Comparison of ENCODE assay signal across 16 cellular contexts in genomic region chr10:535953-536352, GRCh38.
DNase-seq lines count a peak whose midpoint lies in the region; TF ChIP-seq lines count a peak whose summit lies in the region.
"Had no signal": no experiment of that assay in that cellular context is flagged by ENCODE, and none has a peak within 500 bp of the region (broad histone marks: within the 10 kb centered on the region; RNA-seq: fewer than 3 reads in every experiment).

No MANE protein-coding gene starts in this region.

- peaks cover 69% of the 10 kb centered on the region for H3K79me2 ChIP-seq in OCI-LY1 (ENCODE audit: insufficient read depth, low read length)

- whole genome bisulfite sequencing in spleen, 5 donors = 87 to 91% (median 89%) methylated on average over 8 of the region's 8 CpGs

- TF ChIP-seq CTCF in OCI-LY1 (IDR thresholded peaks at IDR 0.05; ENCODE audit: low read length) (no peak), spleen (IDR thresholded peaks at IDR 0.05 in 8 of 11, conservative IDR thresholded peaks at IDR 0.05 in 3 of 11) (no peak)

- H3F3A ChIP-seq in OCI-LY1 (ENCODE audit: insufficient read depth, low read length) = no peaks in the 10 kb centered on the region

- no peaks in the 10 kb centered on the region for H3K9me2 ChIP-seq in OCI-LY1 (ENCODE audit: low read depth, low read length)

- no peaks in the 10 kb centered on the region for H4K20me1 ChIP-seq in OCI-LY1 (ENCODE audit: insufficient read depth, low read length)

- no peak overlapping the region; the same call in 1 of the 2 replicates for H3K9ac ChIP-seq in OCI-LY1 (ENCODE audit: low read length)

- H3K36me3 ChIP-seq in OCI-LY1 (ENCODE audit: insufficient read depth, low read length) = peaks cover 41% of the 10 kb centered on the region; the same call in 1 of the 2 replicates
- no peaks in the 10 kb centered on the region for H3K36me3 ChIP-seq in spleen

- H2AFZ ChIP-seq in OCI-LY1 (ENCODE audit: low read length) = no peak overlapping the region
- H2AFZ ChIP-seq: GM23338 had no signal

- peaks cover 82% of the 10 kb centered on the region for H3K4me1 ChIP-seq in OCI-LY1 (ENCODE audit: insufficient read depth, low read length, severe bottlenecking)
- H3K4me1 ChIP-seq in spleen = no peaks in the 10 kb centered on the region

- H3K27ac ChIP-seq in OCI-LY1 (ENCODE audit: low read depth, low read length, poor library complexity, severe bottlenecking) (peak overlapping the region; percentile 97), spleen (no peak overlapping the region)
- H3K27ac ChIP-seq: 22Rv1 had no signal

- peak overlapping the region; percentile 46; the same call in 1 of the 2 replicates for H3K4me2 ChIP-seq in OCI-LY1 (ENCODE audit: low read length)
- H3K4me2 ChIP-seq: GM23338 had no signal

- intact Hi-C loops in spleen (cut with DNase I; ENCODE audit: low total_unique reads) = no loop called here

- peak; percentile 17 for DNase-seq in DMS79 treated with DMSO at 0.1 percent for 48 hours (lab: John Stamatoyannopoulos, UW)
- no peak for DNase-seq in DMS79 (lab: John Stamatoyannopoulos, UW)
- peak; percentile 75 for DNase-seq in left kidney (ENCODE audit: low read depth, low spot score)
- DNase-seq in spleen = peak; percentile 51
- DNase-seq in NCI-H446 (lab: John Stamatoyannopoulos, UW) = no peak
- DNase-seq in activated CD4-positive, CD25-positive, alpha-beta regulatory T cell treated with anti-CD3 and anti-CD28 coated beads, Interleukin-2, amount 50 U/mL, for 72 hours = no peak
- DNase-seq in COR-L47 (lab: John Stamatoyannopoulos, UW) = no peak
- DNase-seq: AML-193; C1 segment of cervical spinal cord; CD4-positive, alpha-beta T cell; DMS153; GF-D8; H7 had no signal

- H3K4me3 ChIP-seq in OCI-LY1 (ENCODE audit: low read depth, low read length, poor library complexity, severe bottlenecking) (peak overlapping the region; percentile 1), spleen (no peak overlapping the region)
- H3K4me3 ChIP-seq: GM23338 had no signal

- no peaks in the 10 kb centered on the region for H3K9me3 ChIP-seq in OCI-LY1 (ENCODE audit: low read length)
- H3K9me3 ChIP-seq in spleen = no peaks in the 10 kb centered on the region

- TF ChIP-seq POLR2A in spleen (IDR thresholded peaks at IDR 0.05) = no peak

- no peaks in the 10 kb centered on the region for H3K27me3 ChIP-seq in OCI-LY1 (ENCODE audit: insufficient read depth, low read length)
- H3K27me3 ChIP-seq in spleen (replicated peaks in 1 of 7) = peaks cover 0 to 30% (median 0%) of the 10 kb centered on the region in 7 donors

Comparison
In these comparisons a context has a peak if more than half of its experiments do, and no peak if none do; other contexts are left out.
1. DNase-seq: peak in DMS79 treated with DMSO at 0.1 percent for 48 hours (single experiment), left kidney (single experiment) and spleen (single experiment); none in DMS79 (single experiment), NCI-H446 (0 of 2), activated CD4-positive, CD25-positive, alpha-beta regulatory T cell treated with anti-CD3 and anti-CD28 coated beads, Interleukin-2, amount 50 U/mL, for 72 hours (single experiment) and COR-L47 (single experiment).